ENCODE assay signal across 9 cellular contexts in genomic region chr7:22356855-22357310, GRCh38. TPM values are rescaled to one million over a fixed set of nuclear protein-coding genes. Genes with fewer than 3 reads are reported as not detected.
DNase-seq lines count a peak whose midpoint lies in the region; ATAC-seq, FAIRE-seq and TF ChIP-seq lines count a peak whose summit lies in the region.
"Had no signal": no experiment of that assay in that cellular context is flagged by ENCODE, and none has a peak within 500 bp of the region (broad histone marks: within the 10 kb centered on the region; RNA-seq: fewer than 3 reads in every experiment).

Gene RAPGEF5 (minus strand): TSS chr7:22357154. CDS start chr7:22357060, 94 bp downstream.

- peak within 1 kb of the TSS; percentile 62 for H2AFZ ChIP-seq in OCI-LY1 (ENCODE audit: low read length)

- peak within 1 kb of the TSS; percentile 83 for H3K4me3 Mint-ChIP-seq in mesothelial cell of epicardium

- intact Hi-C loops in aorta (cut with DNase I), result no loop called here

- DNase-seq in AG08395 (ENCODE audit: low spot score) (peak; percentile 10), GM18507 (ENCODE audit: extremely low spot score, insufficient read length, low read depth) (peak; percentile 23), mesothelial cell of epicardium (ENCODE audit: low spot score in 2 of 2, unreplicated experiment in 2 of 2) (peak in 1 of 2 experiments; percentile 42), aorta (no peak), NCI-H128 (lab: John Stamatoyannopoulos, UW; ENCODE audit: unreplicated experiment) (no peak)

- peaks cover 46% of the 10 kb centered on the region for H3K27me3 Mint-ChIP-seq in mesothelial cell of epicardium (ENCODE audit: low read depth)

- H3K4me3 ChIP-seq in OCI-LY1 (ENCODE audit: low read depth, low read length, poor library complexity, severe bottlenecking) (peak within 1 kb of the TSS; percentile 92), ectodermal cell (ENCODE audit: insufficient read depth, low read depth, low read length) (peak within 1 kb of the TSS; percentile 39), aorta (ENCODE audit: low read length in 2 of 2) (peak within 1 kb of the TSS; percentile 20 to 24)

- peak within 1 kb of the TSS; percentile 86 for H3K4me2 ChIP-seq in OCI-LY1 (ENCODE audit: low read length)

- peaks cover 9% of the 10 kb centered on the region; the same call in 1 of the 2 replicates for H3K9me3 ChIP-seq in OCI-LY1 (ENCODE audit: low read length)
- H3K9me3 ChIP-seq in ectodermal cell (ENCODE audit: control insufficient read depth, low read length), result no peaks in the 10 kb centered on the region
- H3K9me3 ChIP-seq in aorta (ENCODE audit: control insufficient read depth, low read length), result peaks cover 4% of the 10 kb centered on the region
- H3K9me3 ChIP-seq: neutrophil had no signal

- peaks cover 46% of the 10 kb centered on the region for H3K4me1 ChIP-seq in OCI-LY1 (ENCODE audit: insufficient read depth, low read length, severe bottlenecking)
- H3K4me1 ChIP-seq in ectodermal cell (ENCODE audit: control insufficient read depth, insufficient read depth, low read length), result no peaks in the 10 kb centered on the region
- no peaks in the 10 kb centered on the region for H3K4me1 ChIP-seq in aorta (ENCODE audit: control insufficient read depth in 1 of 2, insufficient read depth in 2 of 2, low read length in 2 of 2)

- H3F3A ChIP-seq in OCI-LY1 (ENCODE audit: insufficient read depth, low read length), result no peaks in the 10 kb centered on the region

- ATAC-seq in HG03103 (IDR thresholded peaks at IDR 0.05; ENCODE audit: low read depth, unreplicated experiment) (peak; percentile 40), aorta (ENCODE audit: low FRiP score) (no peak)

- H3K27ac ChIP-seq in OCI-LY1 (ENCODE audit: low read depth, low read length, poor library complexity, severe bottlenecking) (peak within 1 kb of the TSS; percentile 60), ectodermal cell (ENCODE audit: insufficient read depth, low read depth, low read length, poor library complexity, severe bottlenecking) (no peak within 1 kb of the TSS), aorta (ENCODE audit: low read depth in 1 of 2, low read length in 2 of 2) (no peak within 1 kb of the TSS)
- H3K27ac ChIP-seq: neutrophil had no signal

- TF ChIP-seq CTCF in OCI-LY1 (IDR thresholded peaks at IDR 0.05; ENCODE audit: low read length) (no peak), mesothelial cell of epicardium (IDR thresholded peaks at IDR 0.05; ENCODE audit: unreplicated experiment) (no peak)

- WGBS in ectodermal cell, 2 experiments, result 0 to 1% methylated on average over 74 to 75 of the region's 76 CpGs
- WGBS in aorta, 2 donors, result 0 to 2% methylated on average over 33 to 76 of the region's 76 CpGs

- H3K36me3 ChIP-seq in OCI-LY1 (ENCODE audit: insufficient read depth, low read length) (peaks cover 26% of the 10 kb centered on the region), ectodermal cell (ENCODE audit: control insufficient read depth, insufficient read depth, low read length) (no peaks in the 10 kb centered on the region), aorta (ENCODE audit: control insufficient read depth in 1 of 2, insufficient read depth in 2 of 2, low read length in 1 of 2) (no peaks in the 10 kb centered on the region)
- H3K36me3 ChIP-seq: neutrophil had no signal

- H3K79me2 ChIP-seq in OCI-LY1 (ENCODE audit: insufficient read depth, low read length), result peaks cover 45% of the 10 kb centered on the region

- no peaks in the 10 kb centered on the region for H4K20me1 ChIP-seq in OCI-LY1 (ENCODE audit: insufficient read depth, low read length)

- H3K27me3 ChIP-seq in OCI-LY1 (ENCODE audit: insufficient read depth, low read length) (no peaks in the 10 kb centered on the region), ectodermal cell (ENCODE audit: control insufficient read depth, insufficient read depth, low read length, poor library complexity, severe bottlenecking) (peaks cover 31% of the 10 kb centered on the region), aorta (ENCODE audit: control insufficient read depth in 1 of 2, insufficient read depth in 2 of 2, low read length in 1 of 2) (peaks cover 0 to 6% of the 10 kb centered on the region in 2 donors)

- no peak for FAIRE-seq in GM18507 (lab: Jason Lieb, UNC)

- peak within 1 kb of the TSS; percentile 78 for H3K9ac ChIP-seq in OCI-LY1 (ENCODE audit: low read length)

- peaks cover 8% of the 10 kb centered on the region for H3K4me1 Mint-ChIP-seq in mesothelial cell of epicardium

- peak within 1 kb of the TSS; percentile 71 for H3K27ac Mint-ChIP-seq in mesothelial cell of epicardium

- H3K9me2 ChIP-seq in OCI-LY1 (ENCODE audit: low read depth, low read length), result no peaks in the 10 kb centered on the region

- H3K36me3 Mint-ChIP-seq in mesothelial cell of epicardium, result peaks cover 8% of the 10 kb centered on the region

- H3K9me3 Mint-ChIP-seq in mesothelial cell of epicardium, result peaks cover 21% of the 10 kb centered on the region

RNA-seq across cellular contexts. Expression of gene RAPGEF5, which starts in this region (rescaled TPM):
- 4.8 TPM for polyA plus RNA-seq in ectodermal cell (2013, experiment 1 of 4)
- polyA plus RNA-seq in ectodermal cell (2013, experiment 2 of 4), result 6.0 TPM
- 3.7 TPM for polyA plus RNA-seq in ectodermal cell (2013, experiment 3 of 4)
- 4.8 TPM for polyA plus RNA-seq in ectodermal cell (2013, experiment 4 of 4)
- total RNA-seq in mesothelial cell of epicardium (5.4 to 6.1 TPM (median 5.7 TPM) in 3 replicates), aorta (10 to 100 TPM; 68.1 to 77.1 TPM)
- 10 to 100 TPM in 1 of 2 donors, 1 to 10 TPM in 1; 8.4 to 21.9 TPM for polyA plus RNA-seq in aorta

Comparison
In these comparisons a context has a peak if more than half of its experiments do, and no peak if none do; other contexts are left out.
1. DNase-seq: peak in AG08395 (single experiment) and GM18507 (single experiment); none in aorta (0 of 2) and NCI-H128 (single experiment).
2. H3K4me3 ChIP-seq: peak in every context shown above with its lines; median percentile 92 in OCI-LY1; 39 in ectodermal cell; 22 in aorta.